In the genomic region with DNA sequence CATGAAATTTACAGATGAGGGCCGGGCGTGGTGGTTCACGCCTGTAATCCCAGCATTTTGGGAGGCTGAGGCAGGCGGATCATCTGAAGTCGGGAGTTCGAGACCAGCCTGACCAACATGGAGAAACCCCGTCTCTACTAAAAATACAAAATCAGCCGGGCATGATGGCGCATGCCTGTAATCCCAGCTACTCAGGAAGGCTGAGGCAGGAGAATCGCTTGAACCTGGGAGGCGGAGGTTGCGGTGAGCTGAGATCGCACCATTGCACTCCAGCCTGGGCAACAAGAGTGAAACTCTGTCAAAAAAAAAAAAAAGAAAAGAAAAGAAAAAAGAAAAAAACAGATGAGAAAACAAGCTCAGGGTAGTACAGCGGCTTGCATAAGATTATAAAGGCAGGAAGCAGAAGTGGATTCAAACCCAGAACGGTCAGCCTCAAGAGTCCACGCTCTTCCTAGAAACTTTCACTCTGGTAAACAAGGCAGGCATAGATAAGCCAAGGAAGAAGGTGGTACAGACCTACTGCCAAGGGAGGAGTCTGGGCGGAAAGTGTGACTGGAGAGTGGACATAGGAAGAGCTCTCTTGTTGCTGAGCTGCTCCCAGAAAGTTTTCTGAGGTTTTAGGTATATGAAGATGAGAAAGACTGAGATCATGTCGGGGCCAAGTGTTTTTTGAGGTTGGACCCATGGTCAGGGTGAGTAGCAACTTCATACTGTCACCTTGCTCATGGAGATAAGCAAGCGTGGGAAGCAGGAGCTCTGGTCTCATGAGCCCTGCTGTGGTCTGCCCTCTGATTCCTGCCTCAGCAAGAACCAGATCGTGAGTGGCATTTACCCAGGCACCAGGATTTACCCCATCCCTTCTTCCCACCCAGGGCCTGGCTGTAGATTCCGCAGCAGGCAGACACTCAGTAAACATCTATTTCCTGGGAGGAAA, we compare ENCODE assay signal across 10 cellular contexts. TPM values are rescaled to one million over a fixed set of nuclear protein-coding genes. Genes with fewer than 3 reads are reported as not detected.
DNase-seq lines count a peak whose midpoint lies in the region; ATAC-seq and TF ChIP-seq lines count a peak whose summit lies in the region.
"Not testable (repeated sequence)": the region's sequence is repeated elsewhere in the genome, so short reads cannot be mapped to it uniquely, and the experiment has no call there.
"Had no signal": no experiment of that assay in that cellular context is flagged by ENCODE, and none has a peak within 500 bp of the region (broad histone marks: within the 10 kb centered on the region; RNA-seq: fewer than 3 reads in every experiment).

No MANE protein-coding gene starts in this region.

- 86% methylated on average over 18 to 21 of the region's 21 CpGs for WGBS in GM23248 (ENCODE audit: low coverage in 1 of 2, low lambda C conversion rate in 2 of 2, missing lambda C conversion rate in 2 of 2), 2 experiments
- 79 to 83% methylated on average over 20 to 21 of the region's 21 CpGs for WGBS in upper lobe of left lung, 2 donors

- H3K4me1 Mint-ChIP-seq in T-helper 2 cell treated with Interferon-gamma antibody and Interleukin-4, amounts not matched to agents 5 μg/mL and 100 μg/mL, for 36 hours (ENCODE audit: low read depth) = peaks cover 35% of the 10 kb centered on the region
- H3K4me1 Mint-ChIP-seq in activated CD4-positive, alpha-beta memory T cell treated with anti-CD3 and anti-CD28 coated beads, Interleukin-2, amount 10 ng/mL, durations not matched to agents 7 days and 5 days = peaks cover 54% of the 10 kb centered on the region
- peaks cover 44% of the 10 kb centered on the region for H3K4me1 Mint-ChIP-seq in activated naive CD4-positive, alpha-beta T cell treated with anti-CD3 and anti-CD28 coated beads, Interleukin-2, amount 50 U/mL, for 24 hours
- peaks cover 21 to 40% of the 10 kb centered on the region in 2 donors for H3K4me1 Mint-ChIP-seq in immature natural killer cell

- not testable (repeated sequence) for H3K9ac ChIP-seq in GM23248
- peak overlapping the region; percentile 1 for H3K9ac ChIP-seq in NT2/D1 (ENCODE audit: insufficient read length, low read depth)

- DNase-seq in GM23248; NT2/D1 (ENCODE audit: low read depth, low spot score); immature natural killer cell; upper lobe of left lung: not testable (repeated sequence)
- DNase-seq in T-helper 2 cell treated with Interferon-gamma antibody and Interleukin-4, amounts not matched to agents 5 μg/mL and 100 μg/mL, for 36 hours (ENCODE audit: low spot score) = peak; percentile 76
- DNase-seq in activated CD4-positive, alpha-beta memory T cell treated with anti-CD3 and anti-CD28 coated beads, Interleukin-2, amount 10 ng/mL, durations not matched to agents 7 days and 5 days = peak; percentile 44

- H3K4me2 ChIP-seq in GM23248 (ENCODE audit: unreplicated experiment) = not testable (repeated sequence)

- in situ Hi-C loops in GM23248 (cut with MboI) = not testable (repeated sequence)

- H3F3A ChIP-seq in GM23248 (ENCODE audit: insufficient read depth) = peaks cover 10% of the 10 kb centered on the region

- H3K4me3 Mint-ChIP-seq in T-helper 2 cell treated with Interferon-gamma antibody and Interleukin-4, amounts not matched to agents 5 μg/mL and 100 μg/mL, for 36 hours = peak overlapping the region; percentile 98
- peak overlapping the region; percentile 90 for H3K4me3 Mint-ChIP-seq in activated CD4-positive, alpha-beta memory T cell treated with anti-CD3 and anti-CD28 coated beads, Interleukin-2, amount 10 ng/mL, durations not matched to agents 7 days and 5 days
- peak overlapping the region; percentile 100 for H3K4me3 Mint-ChIP-seq in activated naive CD4-positive, alpha-beta T cell treated with anti-CD3 and anti-CD28 coated beads, Interleukin-2, amount 50 U/mL, for 24 hours
- not testable (repeated sequence) for H3K4me3 Mint-ChIP-seq in immature natural killer cell

- H3K79me2 ChIP-seq in GM23248 (ENCODE audit: insufficient read depth) = not testable (repeated sequence)

- H2AFZ ChIP-seq in GM23248 = 0 out of 2 replicates have a peak overlapping the region, but pooled peaks have one; percentile 95

- not testable (repeated sequence) for H4K20me1 ChIP-seq in GM23248 (ENCODE audit: insufficient read depth)

- not testable (repeated sequence) for H3K36me3 ChIP-seq in GM23248 (ENCODE audit: low read depth); NT2/D1 (ENCODE audit: insufficient read depth, insufficient read length, low read length); neutrophil; upper lobe of left lung

- not testable (repeated sequence) for TF ChIP-seq POLR2A in upper lobe of left lung (IDR thresholded peaks at IDR 0.05)

- not testable (repeated sequence) for TF ChIP-seq EP300 in upper lobe of left lung (IDR thresholded peaks at IDR 0.05)

- POLR2A ChIA-PET in activated CD4-positive, alpha-beta memory T cell treated with anti-CD3 and anti-CD28 coated beads, Interleukin-2, amount 10 ng/mL, durations not matched to agents 7 days and 5 days (lab: Charles Lee) = interaction anchor here (1.0 to 28.5 kb wide), 13 partner anchors 9 to 233 kb away, joined by 3 to 1302 read pairs (median 6); a partner anchor contains a TSS

- H3K4me1 ChIP-seq in GM23248 (ENCODE audit: insufficient read depth); NT2/D1 (ENCODE audit: insufficient read depth, insufficient read length): not testable (repeated sequence)
- H3K4me1 ChIP-seq in neutrophil (ENCODE audit: control insufficient read depth in 1 of 2, insufficient read depth in 1 of 2, low read depth in 1 of 2, low read length in 1 of 2) (peaks cover 50 to 52% of the 10 kb centered on the region in 2 experiments), upper lobe of left lung (peaks cover 13 to 22% (median 14%) of the 10 kb centered on the region in 4 donors)

- H3K9me3 Mint-ChIP-seq in T-helper 2 cell treated with Interferon-gamma antibody and Interleukin-4, amounts not matched to agents 5 μg/mL and 100 μg/mL, for 36 hours; activated CD4-positive, alpha-beta memory T cell treated with anti-CD3 and anti-CD28 coated beads, Interleukin-2, amount 10 ng/mL, durations not matched to agents 7 days and 5 days; activated naive CD4-positive, alpha-beta T cell treated with anti-CD3 and anti-CD28 coated beads, Interleukin-2, amount 50 U/mL, for 24 hours; immature natural killer cell: not testable (repeated sequence)

- H3K27me3 ChIP-seq in GM23248 (replicated peaks; ENCODE audit: insufficient read depth); NT2/D1 (ENCODE audit: insufficient read depth, insufficient read length); neutrophil; upper lobe of left lung: not testable (repeated sequence)

- H3K4me3 ChIP-seq in GM23248; NT2/D1 (ENCODE audit: insufficient read length, low read depth); upper lobe of left lung: not testable (repeated sequence)
- peak overlapping the region; percentile 13 to 82 for H3K4me3 ChIP-seq in neutrophil (ENCODE audit: low read depth in 1 of 2, low read length in 1 of 2)

- H3K9me2 ChIP-seq in GM23248 (ENCODE audit: insufficient read depth) = not testable (repeated sequence)

- peak overlapping the region; percentile 97 for H3K27ac Mint-ChIP-seq in T-helper 2 cell treated with Interferon-gamma antibody and Interleukin-4, amounts not matched to agents 5 μg/mL and 100 μg/mL, for 36 hours
- H3K27ac Mint-ChIP-seq in activated CD4-positive, alpha-beta memory T cell treated with anti-CD3 and anti-CD28 coated beads, Interleukin-2, amount 10 ng/mL, durations not matched to agents 7 days and 5 days = peak overlapping the region; percentile 98
- peak overlapping the region; percentile 94 for H3K27ac Mint-ChIP-seq in activated naive CD4-positive, alpha-beta T cell treated with anti-CD3 and anti-CD28 coated beads, Interleukin-2, amount 50 U/mL, for 24 hours
- H3K27ac Mint-ChIP-seq in immature natural killer cell = peak overlapping the region in 4 of 6 donors; percentile 4 to 66 (median 42)

- TF ChIP-seq CTCF in neutrophil (IDR thresholded peaks at IDR 0.05); upper lobe of left lung (IDR thresholded peaks at IDR 0.05): not testable (repeated sequence)

- CTCF ChIA-PET in activated CD4-positive, alpha-beta memory T cell treated with anti-CD3 and anti-CD28 coated beads, Interleukin-2, amount 10 ng/mL, durations not matched to agents 7 days and 5 days (lab: Charles Lee) = interaction anchor here (0.7 to 21.0 kb wide), 14 partner anchors 9 to 631 kb away, joined by 3 to 883 read pairs (median 6); a partner anchor contains a TSS

- not testable (repeated sequence) for H3K27ac ChIP-seq in GM23248
- H3K27ac ChIP-seq in neutrophil (peak overlapping the region; percentile 91), upper lobe of left lung (peak overlapping the region; percentile 51 to 73 (median 61))

- ATAC-seq in upper lobe of left lung (ENCODE audit: low FRiP score in 2 of 2) = not testable (repeated sequence)

- not testable (repeated sequence) for H3K27me3 Mint-ChIP-seq in T-helper 2 cell treated with Interferon-gamma antibody and Interleukin-4, amounts not matched to agents 5 μg/mL and 100 μg/mL, for 36 hours (ENCODE audit: low read depth); activated CD4-positive, alpha-beta memory T cell treated with anti-CD3 and anti-CD28 coated beads, Interleukin-2, amount 10 ng/mL, durations not matched to agents 7 days and 5 days; activated naive CD4-positive, alpha-beta T cell treated with anti-CD3 and anti-CD28 coated beads, Interleukin-2, amount 50 U/mL, for 24 hours; immature natural killer cell (ENCODE audit: low read depth in 3 of 3)

- not testable (repeated sequence) for H3K36me3 Mint-ChIP-seq in T-helper 2 cell treated with Interferon-gamma antibody and Interleukin-4, amounts not matched to agents 5 μg/mL and 100 μg/mL, for 36 hours (ENCODE audit: low read depth); activated CD4-positive, alpha-beta memory T cell treated with anti-CD3 and anti-CD28 coated beads, Interleukin-2, amount 10 ng/mL, durations not matched to agents 7 days and 5 days (ENCODE audit: low read depth); activated naive CD4-positive, alpha-beta T cell treated with anti-CD3 and anti-CD28 coated beads, Interleukin-2, amount 50 U/mL, for 24 hours; immature natural killer cell

- H3K9me3 ChIP-seq in GM23248 (ENCODE audit: low read depth); NT2/D1 (ENCODE audit: insufficient read depth, low read length); neutrophil; upper lobe of left lung: not testable (repeated sequence)

RNA-seq across cellular contexts. Expression of a gene that starts 1.8 kb away (rescaled TPM):
- 4.8 and 5.8 TPM in 2 replicates for total RNA-seq in GM23248 (2014; rRNA removed; shearing (Covaris generic))
- polyA plus RNA-seq in GM23248 (2016; fragmentation: Nextera tagmentation; extraction: Ambion mirVana) (11.1 and 12.7 TPM in 2 replicates), immature natural killer cell (1 to 10 TPM; 5.7 to 8.8 (median 8.3) TPM)
- 10 to 100 TPM; 46.9 to 49.9 TPM for total RNA-seq in activated CD4-positive, alpha-beta memory T cell treated with anti-CD3 and anti-CD28 coated beads, Interleukin-2, amount 10 ng/mL, durations not matched to agents 7 days and 5 days
- 100 to 1,000 TPM in 2 of 6 donors, 10 to 100 TPM in 4; 25.7 to 194 (median 62.5) TPM for total RNA-seq in upper lobe of left lung

RNA-seq across cellular contexts. Expression of a gene that starts 9.5 kb away (rescaled TPM):
- not detected in 2 replicates for total RNA-seq in GM23248 (2014; rRNA removed; shearing (Covaris generic))
- polyA plus RNA-seq in GM23248 (2016; fragmentation: Nextera tagmentation; extraction: Ambion mirVana) = not detected in 2 replicates
- 1,000 to 10,000 TPM; 1,572 to 1,591 TPM for total RNA-seq in activated CD4-positive, alpha-beta memory T cell treated with anti-CD3 and anti-CD28 coated beads, Interleukin-2, amount 10 ng/mL, durations not matched to agents 7 days and 5 days
- polyA plus RNA-seq in immature natural killer cell = 1,000 to 10,000 TPM; 3,509 to 3,975 (median 3,639) TPM
- 100 to 1,000 TPM in 5 of 6 donors, 10 to 100 TPM in 1; 74.4 to 437 (median 172) TPM for total RNA-seq in upper lobe of left lung

RNA-seq across cellular contexts. Expression of a gene that starts 28.3 kb away (rescaled TPM):
- 212 and 240 TPM in 2 replicates for total RNA-seq in GM23248 (2014; rRNA removed; shearing (Covaris generic))
- 2,795 and 2,825 TPM in 2 replicates for polyA plus RNA-seq in GM23248 (2016; fragmentation: Nextera tagmentation; extraction: Ambion mirVana)
- 100 to 1,000 TPM; 662 to 665 TPM for total RNA-seq in activated CD4-positive, alpha-beta memory T cell treated with anti-CD3 and anti-CD28 coated beads, Interleukin-2, amount 10 ng/mL, durations not matched to agents 7 days and 5 days
- polyA plus RNA-seq in immature natural killer cell = 1,000 to 10,000 TPM; 1,203 to 2,040 (median 1,333) TPM
- total RNA-seq in upper lobe of left lung = 100 to 1,000 TPM in 4 of 6 donors, 10 to 100 TPM in 2; 39.1 to 271 (median 156) TPM

RNA-seq across cellular contexts. Expression of a gene that starts 45.7 kb away (rescaled TPM):
- total RNA-seq in GM23248 (2014; rRNA removed; shearing (Covaris generic)) = not detected in 2 replicates
- not detected in 2 replicates for polyA plus RNA-seq in GM23248 (2016; fragmentation: Nextera tagmentation; extraction: Ambion mirVana)
- total RNA-seq in activated CD4-positive, alpha-beta memory T cell treated with anti-CD3 and anti-CD28 coated beads, Interleukin-2, amount 10 ng/mL, durations not matched to agents 7 days and 5 days = 1 to 10 TPM; 1.9 to 4.3 TPM
- polyA plus RNA-seq in immature natural killer cell = 1 to 10 TPM in 2 of 3 donors, not detected in 1; 1.2 to 1.3 TPM
- 10 to 100 TPM in 3 of 6 donors, 1 to 10 TPM in 2, under 1 TPM in 1; 0.59 to 25.2 (median 11.1) TPM for total RNA-seq in upper lobe of left lung
- total RNA-seq: left ventricle myocardium inferior, right cardiac atrium had no signal
- polyA plus RNA-seq: right cardiac atrium had no signal

Comparison
In these comparisons a context has a peak if more than half of its experiments do, and no peak if none do; other contexts are left out.
1. H3K27ac Mint-ChIP-seq: peak in every context shown above with its lines; median percentile 98 in activated CD4-positive, alpha-beta memory T cell treated with anti-CD3 and anti-CD28 coated beads, Interleukin-2, amount 10 ng/mL, durations not matched to agents 7 days and 5 days; 97 in T-helper 2 cell treated with Interferon-gamma antibody and Interleukin-4, amounts not matched to agents 5 μg/mL and 100 μg/mL, for 36 hours; 94 in activated naive CD4-positive, alpha-beta T cell treated with anti-CD3 and anti-CD28 coated beads, Interleukin-2, amount 50 U/mL, for 24 hours; 42 in immature natural killer cell.
2. RNA of a gene that starts 9.5 kb away (total RNA-seq): 1,572 to 1,591 TPM in activated CD4-positive, alpha-beta memory T cell treated with anti-CD3 and anti-CD28 coated beads, Interleukin-2, amount 10 ng/mL, durations not matched to agents 7 days and 5 days and 74.4 to 437 TPM in upper lobe of left lung; not detected in GM23248; every median in the first group is over 10 times any median in the second.